Comparison of ENCODE assay signal across 15 cellular contexts in the genomic region with DNA sequence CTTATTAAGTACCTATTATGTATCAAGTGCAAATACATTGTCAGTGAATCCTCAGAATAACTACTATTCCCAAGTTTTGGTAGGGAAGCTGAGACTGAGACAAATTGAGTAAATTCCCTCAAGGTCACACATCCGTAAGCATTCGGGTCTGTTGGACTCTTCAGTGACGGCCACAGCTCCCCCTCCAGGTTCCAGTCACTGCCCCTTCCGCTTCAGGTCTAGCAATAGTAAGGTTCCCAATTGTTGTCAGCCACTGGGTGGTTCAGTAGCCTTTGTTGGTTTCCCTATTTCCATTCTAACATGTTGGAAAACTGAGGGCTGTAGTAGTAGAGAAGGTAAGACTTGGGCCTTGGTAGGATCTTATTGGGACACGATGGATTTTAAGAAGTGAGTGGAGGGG.
"Had no signal": no experiment of that assay in that cellular context is flagged by ENCODE, and none has a peak within 500 bp of the region (broad histone marks: within the 10 kb centered on the region; RNA-seq: fewer than 3 reads in every experiment).

No MANE protein-coding gene starts in this region.

- H3K4me3 Mint-ChIP-seq: activated naive CD4-positive, alpha-beta T cell treated with anti-CD3 and anti-CD28 coated beads, Interleukin-2, amount 10 ng/mL, durations not matched to agents 7 days and 5 days; neural progenitor cell had no signal

- H3K27me3 Mint-ChIP-seq: activated naive CD4-positive, alpha-beta T cell treated with anti-CD3 and anti-CD28 coated beads, Interleukin-2, amount 10 ng/mL, durations not matched to agents 7 days and 5 days had no signal

- H3K36me3 ChIP-seq: neural progenitor cell, ovary, WERI-Rb-1 had no signal

- DNase-seq: activated CD4-positive, alpha-beta T cell treated with anti-CD3 and anti-CD28 coated beads for 4 hours; activated naive CD4-positive, alpha-beta T cell treated with anti-CD3 and anti-CD28 coated beads, Interleukin-2, amount 10 ng/mL, durations not matched to agents 7 days and 5 days; amniotic stem cell; caudate nucleus; esophagus squamous epithelium; kidney glomerular epithelial cell; sigmoid colon; stimulated activated CD4-positive, alpha-beta T cell treated with anti-CD3 and anti-CD28 coated beads, Interleukin-1b, Interleukin-23, amount 100 ng/mL, for 48 hours; SW 1271; T-helper 9 cell; WERI-Rb-1 had no signal

- H3K9me3 Mint-ChIP-seq: activated naive CD4-positive, alpha-beta T cell treated with anti-CD3 and anti-CD28 coated beads, Interleukin-2, amount 10 ng/mL, durations not matched to agents 7 days and 5 days; neural progenitor cell had no signal

- H3K4me1 ChIP-seq: neural progenitor cell had no signal

- H3K27ac ChIP-seq: esophagus squamous epithelium, hepatocyte, neural progenitor cell, ovary, sigmoid colon, WERI-Rb-1 had no signal

- H3K4me2 ChIP-seq: hepatocyte, neural progenitor cell had no signal

- H3K27me3 ChIP-seq: esophagus squamous epithelium, hepatocyte, neural progenitor cell, ovary, sigmoid colon had no signal

- H3K27ac Mint-ChIP-seq: neural progenitor cell had no signal

- H2AFZ ChIP-seq: hepatocyte, neural progenitor cell had no signal

- H3K4me3 ChIP-seq: coronary artery, esophagus squamous epithelium, hepatocyte, neural progenitor cell, ovary, sigmoid colon had no signal

- H3K79me2 ChIP-seq: hepatocyte had no signal
